In genomic region chr1:240999826-241000225, GRCh38 we compare ENCODE assay signal across 1 cellular context.
TF ChIP-seq lines count a peak whose summit lies in the region.

No MANE protein-coding gene starts in this region.

TF ChIP-seq in GM23338, 12 proteins besides CTCF, POLR2A, EP300 and RAD21 (continued from another document):
- TF ChIP-seq ZNF462 (CRISPR knock-in tag; IDR thresholded peaks at IDR 0.05) = no peak
